In genomic region chr6:13554929-13555333, GRCh38 we compare ENCODE assay signal across 1 cellular context.
TF ChIP-seq lines count a peak whose summit lies in the region.

No MANE protein-coding gene starts in this region.

TF ChIP-seq in K562, 482 proteins besides CTCF, POLR2A, EP300 and RAD21:
- TF ChIP-seq ZNF740 (CRISPR knock-in tag; IDR thresholded peaks at IDR 0.05) (0 out of 2 replicates have a peak, but pooled peaks have one; percentile 44), ZNF740 (tag; IDR thresholded peaks at IDR 0.05) (no peak), ZNF318 (IDR thresholded peaks at IDR 0.05; ENCODE audit: borderline replicate concordance in 1 of 2, low read depth in 1 of 2) (no peak), NFIX (CRISPR knock-in tag; IDR thresholded peaks at IDR 0.05; ENCODE audit: low read depth) (no peak), GTF2A2 (tag; IDR thresholded peaks at IDR 0.05) (no peak), GATAD2A (IDR thresholded peaks at IDR 0.05) (no peak), FOXP4 (CRISPR knock-in tag; IDR thresholded peaks at IDR 0.05; ENCODE audit: borderline replicate concordance) (no peak), CHD4 (IDR thresholded peaks at IDR 0.05; ENCODE audit: insufficient read depth, insufficient replicate concordance, low read depth, low read length, poor library complexity, severe bottlenecking) (no peak), ZBTB33 (CRISPR knock-in tag; IDR thresholded peaks at IDR 0.05) (peak; percentile 94)
TF ChIP-seq in K562: peak in this region for 2.
